1 cellular context compared by ENCODE assay signal in the genomic region with DNA sequence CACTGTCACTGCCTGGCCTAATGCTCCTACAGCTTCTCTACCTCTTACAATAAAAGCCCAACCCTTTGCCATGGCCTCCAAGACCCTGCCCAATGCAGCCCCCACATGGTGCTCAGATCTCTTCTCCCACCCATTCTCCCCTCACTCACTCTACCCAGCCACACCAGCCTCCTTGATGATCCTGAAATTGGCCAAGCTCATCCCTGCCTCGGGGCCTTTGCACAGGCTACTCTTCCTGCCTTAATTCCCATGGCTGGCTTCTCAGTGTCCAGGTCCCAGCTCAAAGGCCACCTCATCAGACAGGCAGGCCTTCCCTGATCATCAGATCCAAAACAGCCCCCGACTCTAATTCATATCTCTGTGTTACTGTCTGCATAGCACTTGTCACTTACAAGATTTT.
TF ChIP-seq lines count a peak whose summit lies in the region.

No MANE protein-coding gene starts in this region.

TF ChIP-seq in HEK293, 187 proteins besides CTCF, POLR2A, EP300 and RAD21 (continued from another document):
- TF ChIP-seq ZNF280D (tag by site-specific recombination; IDR thresholded peaks at IDR 0.05): no peak
- no peak for TF ChIP-seq ZNF354C (tag by site-specific recombination; IDR thresholded peaks at IDR 0.05; ENCODE audit: borderline replicate concordance, low read depth)
- TF ChIP-seq ZFHX2 (tag by site-specific recombination; conservative IDR thresholded peaks at IDR 0.05): no peak
